ENCODE assay signal across 1 cellular context in genomic region chr6:112214749-112215269, GRCh38.
TF ChIP-seq lines count a peak whose summit lies in the region.

No MANE protein-coding gene starts in this region.

TF ChIP-seq in SK-N-SH, 30 proteins besides CTCF, POLR2A, EP300 and RAD21 (continued from another document):
- TF ChIP-seq IRF3 (IDR thresholded peaks at IDR 0.05; ENCODE audit: low read depth, low read length) (no peak), FOXM1 (IDR thresholded peaks at IDR 0.05; ENCODE audit: low read depth) (no peak), TAF1 (IDR thresholded peaks at IDR 0.05; ENCODE audit: borderline replicate concordance, low read depth, low read length) (no peak), CHD2 (IDR thresholded peaks at IDR 0.05; ENCODE audit: low read length, partially characterized antibody) (no peak)
